Comparison of ENCODE assay signal across 19 cellular contexts in the genomic region with DNA sequence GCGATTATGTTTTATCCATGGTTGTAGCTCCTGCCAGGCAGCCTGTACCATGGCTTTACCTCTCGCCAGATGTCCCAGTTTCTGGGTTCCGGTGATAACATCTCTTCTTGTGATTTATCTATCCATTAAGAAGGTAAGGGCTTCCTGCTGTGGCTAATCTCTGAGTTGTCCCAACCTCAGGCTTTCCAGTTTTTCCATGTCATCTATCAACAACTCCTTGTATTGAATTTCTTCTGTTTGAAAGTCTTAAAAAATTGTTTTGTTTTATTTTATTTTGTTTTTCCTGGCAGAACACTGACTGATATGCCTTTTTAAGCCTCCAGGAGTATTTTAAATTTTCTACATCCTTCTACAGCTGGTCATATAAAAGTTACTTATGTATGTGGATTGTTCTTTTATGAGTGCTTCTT.
DNase-seq lines count a peak whose midpoint lies in the region; TF ChIP-seq lines count a peak whose summit lies in the region.
"Had no signal": no experiment of that assay in that cellular context is flagged by ENCODE, and none has a peak within 500 bp of the region (broad histone marks: within the 10 kb centered on the region; RNA-seq: fewer than 3 reads in every experiment).

No MANE protein-coding gene starts in this region.

- no peak overlapping the region for H2BK120ac ChIP-seq in mesenchymal stem cell (ENCODE audit: low read depth, low read length)

- no peak overlapping the region for H2BK12ac ChIP-seq in mesenchymal stem cell (ENCODE audit: low read length in 2 of 2)

- H3K27ac Mint-ChIP-seq in mesothelial cell of epicardium (peak overlapping the region; percentile 65), progenitor cell of endocrine pancreas (no peak overlapping the region)

- no peak overlapping the region for H2BK5ac ChIP-seq in mesenchymal stem cell (ENCODE audit: low read depth, low read length, poor library complexity, severe bottlenecking)

- no peaks in the 10 kb centered on the region for H3K36me3 ChIP-seq in SK-N-SH (replicated peaks in 1 of 2; ENCODE audit: control insufficient read depth in 1 of 2, insufficient read depth in 2 of 2, low read length in 1 of 2)
- H3K36me3 ChIP-seq in mesenchymal stem cell (ENCODE audit: control insufficient read depth in 1 of 2, insufficient read depth in 2 of 2, low read depth in 1 of 2, low read length in 2 of 2), result no peaks in the 10 kb centered on the region
- H3K36me3 ChIP-seq: Peyer's patch had no signal

- peak overlapping the region in 1 of 2 experiments; percentile 82; a peak in 2 of 4 replicates for H3K27ac ChIP-seq in SK-N-SH (ENCODE audit: low read depth in 2 of 2, low read length in 1 of 2)
- H3K27ac ChIP-seq in mesenchymal stem cell (ENCODE audit: low read length, poor library complexity, severe bottlenecking), result no peak overlapping the region
- H3K27ac ChIP-seq: C4-2B, Peyer's patch had no signal

- TF ChIP-seq RAD21 in SK-N-SH (IDR thresholded peaks at IDR 0.05; ENCODE audit: low read length), result peak; percentile 51

- peaks cover 28% of the 10 kb centered on the region for H3K4me1 Mint-ChIP-seq in mesothelial cell of epicardium
- H3K4me1 Mint-ChIP-seq in progenitor cell of endocrine pancreas (ENCODE audit: low read depth), result no peaks in the 10 kb centered on the region

- H3K27me3 ChIP-seq in SK-N-SH (ENCODE audit: insufficient read depth), result no peaks in the 10 kb centered on the region
- no peaks in the 10 kb centered on the region for H3K27me3 ChIP-seq in mesenchymal stem cell (ENCODE audit: control insufficient read depth in 1 of 2, insufficient read depth in 1 of 2, low read length in 2 of 2)
- H3K27me3 ChIP-seq: Peyer's patch had no signal

- H3K27me3 Mint-ChIP-seq in mesothelial cell of epicardium (ENCODE audit: low read depth) (no peaks in the 10 kb centered on the region), progenitor cell of endocrine pancreas (no peaks in the 10 kb centered on the region)

- H3K9me3 Mint-ChIP-seq in mesothelial cell of epicardium (peaks cover 11% of the 10 kb centered on the region), progenitor cell of endocrine pancreas (ENCODE audit: low read depth) (peaks cover 4% of the 10 kb centered on the region)

- no peak overlapping the region for H4K8ac ChIP-seq in mesenchymal stem cell (ENCODE audit: low read length)

- H3K4me1 ChIP-seq in SK-N-SH (ENCODE audit: control insufficient read depth in 1 of 2, insufficient read depth in 2 of 2, low read depth in 1 of 2, low read length in 1 of 2) (peaks cover 0 to 12% of the 10 kb centered on the region in 2 experiments; a peak in 2 of 4 replicates), mesenchymal stem cell (ENCODE audit: control insufficient read depth, insufficient read depth, low read depth, low read length) (no peaks in the 10 kb centered on the region)
- H3K4me1 ChIP-seq: Peyer's patch had no signal

- peak in 1 of 2 experiments; percentile 95; a peak in 2 of 4 replicates for TF ChIP-seq EP300 in SK-N-SH (IDR thresholded peaks at IDR 0.05; ENCODE audit: borderline replicate concordance in 1 of 2, low read depth in 1 of 2, low read length in 1 of 2)

- H4K20me1 ChIP-seq in SK-N-SH (ENCODE audit: insufficient read depth), result no peaks in the 10 kb centered on the region

- H3K4me3 Mint-ChIP-seq in mesothelial cell of epicardium, result no peak overlapping the region
- H3K4me3 Mint-ChIP-seq in progenitor cell of endocrine pancreas (ENCODE audit: low read depth), result no peak overlapping the region

- POLR2A ChIA-PET in SK-N-SH (lab: Yijun Ruan, JAX), result no interaction called here

- H3K18ac ChIP-seq in mesenchymal stem cell (ENCODE audit: low read depth in 1 of 2, low read length in 2 of 2), result no peak overlapping the region

- DNase-seq in DMS 273 (lab: John Stamatoyannopoulos, UW; ENCODE audit: unreplicated experiment) (peak; percentile 79), NCI-H2171 treated with DMSO at 0.1 percent for 48 hours (lab: John Stamatoyannopoulos, UW) (peak; percentile 64), SK-N-SH (peak; percentile 37), mesothelial cell of epicardium (ENCODE audit: low spot score in 2 of 2, unreplicated experiment in 2 of 2) (no peak), CD1c-positive myeloid dendritic cell (ENCODE audit: extremely low spot score) (no peak), progenitor cell of endocrine pancreas (ENCODE audit: low spot score, unreplicated experiment) (no peak), mesenchymal stem cell (no peak)
- no peak for DNase-seq in activated CD8-positive, alpha-beta memory T cell treated with anti-CD3 and anti-CD28 coated beads for 24 hours
- DNase-seq: AML-193, DMS79 treated with DMSO at 0.1 percent for 48 hours, H7, KBM-7, NCI-H1092 treated with DMSO at 0.1 percent for 48 hours, NCI-H1436 treated with DMSO at 0.1 percent for 48 hours, NCI-H2029 treated with DMSO at 0.1 percent for 48 hours, NCI-H446 treated with DMSO at 0.1 percent for 48 hours, NCI-H748 treated with DMSO at 0.1 percent for 48 hours, Peyer's patch had no signal

- WGBS in SK-N-SH (ENCODE audit: low lambda C conversion rate), result 15% methylated on average over 3 of the region's 3 CpGs
- 49% methylated on average over 2 of the region's 3 CpGs for WGBS in mesenchymal stem cell

- H3K14ac ChIP-seq in mesenchymal stem cell (ENCODE audit: low read length in 2 of 2), result no peak overlapping the region

- H3K9me3 ChIP-seq in SK-N-SH, result no peaks in the 10 kb centered on the region
- H3K9me3 ChIP-seq in mesenchymal stem cell (ENCODE audit: control insufficient read depth, low read length), result no peaks in the 10 kb centered on the region
- H3K9me3 ChIP-seq: Peyer's patch had no signal

- CTCF ChIA-PET in SK-N-SH (lab: Yijun Ruan, JAX), result no interaction called here

- no peak overlapping the region for H2BK15ac ChIP-seq in mesenchymal stem cell (ENCODE audit: low read depth, poor library complexity, severe bottlenecking)

- H3K79me2 ChIP-seq in SK-N-SH (ENCODE audit: insufficient read depth), result no peaks in the 10 kb centered on the region

- no peak overlapping the region for H3K4me2 ChIP-seq in SK-N-SH
- H3K4me2 ChIP-seq in mesenchymal stem cell (ENCODE audit: low read length, poor library complexity, severe bottlenecking), result no peak overlapping the region

- no peaks in the 10 kb centered on the region for H3K9me2 ChIP-seq in SK-N-SH

- H3K36me3 Mint-ChIP-seq in mesothelial cell of epicardium (peaks cover 2% of the 10 kb centered on the region), progenitor cell of endocrine pancreas (ENCODE audit: insufficient read depth) (no peaks in the 10 kb centered on the region)

- H3K9ac ChIP-seq in SK-N-SH (no peak overlapping the region), mesenchymal stem cell (ENCODE audit: low read length) (no peak overlapping the region)

- no peak overlapping the region for H3K4ac ChIP-seq in mesenchymal stem cell (ENCODE audit: low read depth in 1 of 2, low read length in 2 of 2)

- H3K4me3 ChIP-seq in SK-N-SH (ENCODE audit: low read depth in 2 of 2, low read length in 1 of 2) (peak overlapping the region in 1 of 2 experiments; percentile 21; a peak in 1 of 4 replicates), mesenchymal stem cell (ENCODE audit: insufficient read depth in 1 of 2, low read depth in 1 of 2, low read length in 2 of 2) (no peak overlapping the region)
- H3K4me3 ChIP-seq: Peyer's patch had no signal

- no peak overlapping the region for H4K91ac ChIP-seq in mesenchymal stem cell (ENCODE audit: low read length)

- H3K23ac ChIP-seq in mesenchymal stem cell (ENCODE audit: low read length in 2 of 2), result no peak overlapping the region

- no peak overlapping the region for H2AFZ ChIP-seq in SK-N-SH (ENCODE audit: low read depth)
- H2AFZ ChIP-seq in mesenchymal stem cell (ENCODE audit: low read depth, low read length), result no peak overlapping the region

- H3K79me1 ChIP-seq in mesenchymal stem cell (replicated peaks; ENCODE audit: low read length, poor library complexity, severe bottlenecking), result no peaks in the 10 kb centered on the region

- H2AK5ac ChIP-seq in mesenchymal stem cell (ENCODE audit: low read length, severe bottlenecking), result no peak overlapping the region

- H3F3A ChIP-seq in SK-N-SH (replicated peaks; ENCODE audit: insufficient read depth), result no peaks in the 10 kb centered on the region

- no peak for TF ChIP-seq CTCF in SK-N-SH (IDR thresholded peaks at IDR 0.05)
- no peak for TF ChIP-seq CTCF in mesothelial cell of epicardium (IDR thresholded peaks at IDR 0.05; ENCODE audit: unreplicated experiment)
- TF ChIP-seq CTCF in progenitor cell of endocrine pancreas (IDR thresholded peaks at IDR 0.05; ENCODE audit: unreplicated experiment), result no peak

TF ChIP-seq in SK-N-SH, 30 proteins besides CTCF, POLR2A, EP300 and RAD21:
- TF ChIP-seq GATA2 (CRISPR knock-in tag; IDR thresholded peaks at IDR 0.05), result peak; percentile 91
- TF ChIP-seq TAF1 (IDR thresholded peaks at IDR 0.05; ENCODE audit: borderline replicate concordance, low read depth, low read length), result no peak
- peak; percentile 80; the same call in 1 of the 2 replicates for TF ChIP-seq RCOR1 (IDR thresholded peaks at IDR 0.05; ENCODE audit: low read length)
- TF ChIP-seq IRF3 (IDR thresholded peaks at IDR 0.05; ENCODE audit: low read depth, low read length), result no peak
- 0 out of 2 replicates have a peak, but pooled peaks have one; percentile 18 for TF ChIP-seq MXI1 (IDR thresholded peaks at IDR 0.05; ENCODE audit: low read depth, low read length)
- TF ChIP-seq FOXJ3 (CRISPR knock-in tag; IDR thresholded peaks at IDR 0.05), result peak; percentile 63; the same call in 1 of the 2 replicates
- TF ChIP-seq TCF12 (IDR thresholded peaks at IDR 0.05), result peak; percentile 56; the same call in 1 of the 2 replicates
- no peak for TF ChIP-seq TEAD4 (IDR thresholded peaks at IDR 0.05; ENCODE audit: borderline replicate concordance, insufficient read depth)
- peak; percentile 65 for TF ChIP-seq CHD2 (IDR thresholded peaks at IDR 0.05; ENCODE audit: low read length, partially characterized antibody)

Comparison
In these comparisons a context has a peak if more than half of its experiments do, and no peak if none do; other contexts are left out.
1. DNase-seq: peak in DMS 273 (single experiment), NCI-H2171 treated with DMSO at 0.1 percent for 48 hours (single experiment) and SK-N-SH (single experiment); none in mesothelial cell of epicardium (0 of 2), CD1c-positive myeloid dendritic cell (single experiment), progenitor cell of endocrine pancreas (single experiment), activated CD8-positive, alpha-beta memory T cell treated with anti-CD3 and anti-CD28 coated beads for 24 hours (single experiment) and mesenchymal stem cell (single experiment).